In genomic region chr7:521221-522070, GRCh38 we compare ENCODE assay signal across 8 cellular contexts. TPM values are rescaled to one million over a fixed set of nuclear protein-coding genes. Genes with fewer than 3 reads are reported as not detected.
DNase-seq lines count a peak whose midpoint lies in the region; ATAC-seq, FAIRE-seq and TF ChIP-seq lines count a peak whose summit lies in the region.

No MANE protein-coding gene starts in this region.

- H3K4me1 Mint-ChIP-seq in CD4-positive, alpha-beta T cell (ENCODE audit: low read depth), result peaks cover 10% of the 10 kb centered on the region
- H3K4me1 Mint-ChIP-seq in astrocyte (ENCODE audit: low read depth, unreplicated experiment), result no peaks in the 10 kb centered on the region

- CTCF ChIA-PET in CD4-positive, alpha-beta T cell (lab: Charles Lee), result no interaction called here

- H3K4me1 ChIP-seq in astrocyte (ENCODE audit: insufficient read depth, low read length) (peaks cover 19% of the 10 kb centered on the region), iPS-20b (ENCODE audit: insufficient read depth, low read length) (peaks cover 3% of the 10 kb centered on the region)

- H4K20me1 ChIP-seq in astrocyte (ENCODE audit: insufficient read depth, low read length), result peaks cover 18% of the 10 kb centered on the region

- no peak for ATAC-seq in CD4-positive, alpha-beta T cell (ENCODE audit: poor library complexity)
- ATAC-seq in stimulated activated naive CD8-positive, alpha-beta T cell treated with anti-CD3 and anti-CD28 coated beads, Interleukin-15, Interleukin-2, amounts not matched to agents 100 U/mL and 50 U/mL, for 24 hours, result no peak

- H3K27me3 ChIP-seq in CD4-positive, alpha-beta T cell (ENCODE audit: control insufficient read depth, insufficient read depth, low read length), result peaks cover 43% of the 10 kb centered on the region
- H3K27me3 ChIP-seq in astrocyte (ENCODE audit: insufficient read depth, low read length), result peaks cover 20% of the 10 kb centered on the region
- peaks cover 84% of the 10 kb centered on the region for H3K27me3 ChIP-seq in iPS-20b (ENCODE audit: insufficient read depth, low read length)

- H3K9ac ChIP-seq in astrocyte (ENCODE audit: low read length) (peak overlapping the region; percentile 6), iPS-20b (ENCODE audit: low read depth, low read length) (no peak overlapping the region)

- no peaks in the 10 kb centered on the region for H3K36me3 Mint-ChIP-seq in CD4-positive, alpha-beta T cell (ENCODE audit: low read depth)
- H3K36me3 Mint-ChIP-seq in astrocyte (ENCODE audit: low read depth, unreplicated experiment), result no peaks in the 10 kb centered on the region

- H3K4me3 ChIP-seq in astrocyte (ENCODE audit: insufficient read depth, low read depth, low read length) (peak overlapping the region; percentile 42), iPS-20b (ENCODE audit: low read length) (peak overlapping the region; percentile 57; the same call in 1 of the 2 replicates)

- no peaks in the 10 kb centered on the region for H3K9me3 Mint-ChIP-seq in CD4-positive, alpha-beta T cell
- peaks cover 2% of the 10 kb centered on the region for H3K9me3 Mint-ChIP-seq in astrocyte (ENCODE audit: unreplicated experiment)

- H2AFZ ChIP-seq in astrocyte (ENCODE audit: low read depth, low read length), result no peak overlapping the region

- TF ChIP-seq CTCF in CD4-positive, alpha-beta T cell (IDR thresholded peaks at IDR 0.05), result no peak
- no peak for TF ChIP-seq CTCF in astrocyte (IDR thresholded peaks at IDR 0.05; ENCODE audit: insufficient read depth, low read depth, low read length)

- no peak overlapping the region for H3K27ac ChIP-seq in CD4-positive, alpha-beta T cell (ENCODE audit: low read depth, low read length)
- H3K27ac ChIP-seq in astrocyte (ENCODE audit: low read depth, low read length) (no peak overlapping the region), iPS-20b (ENCODE audit: low read length) (no peak overlapping the region)

- intact Hi-C loops in CD4-positive, alpha-beta T cell (cut with DNase I, micrococcal nuclease), result loop anchor here (5.0 to 10.0 kb wide), 2 partner anchors 116 to 197 kb away; no protein-coding TSS in a partner anchor

- peaks cover 23% of the 10 kb centered on the region for H3K79me2 ChIP-seq in astrocyte (ENCODE audit: insufficient read depth, low read length)

- H3K27ac Mint-ChIP-seq in CD4-positive, alpha-beta T cell, result no peak overlapping the region
- no peak overlapping the region for H3K27ac Mint-ChIP-seq in astrocyte (ENCODE audit: unreplicated experiment)

- DNase-seq in CD4-positive, alpha-beta T cell, result no peak
- DNase-seq in HK-2 (ENCODE audit: unreplicated experiment) (peak; percentile 35), astrocyte (ENCODE audit: low read depth) (no peak), NCI-H1694 treated with DMSO at 0.1 percent for 48 hours (lab: John Stamatoyannopoulos, UW) (no peak), OCI-M2 (lab: John Stamatoyannopoulos, UW; ENCODE audit: unreplicated experiment) (no peak), NCI-H2107 treated with DMSO at 0.1 percent for 48 hours (lab: John Stamatoyannopoulos, UW; ENCODE audit: unreplicated experiment) (no peak)
- peak; percentile 45 for DNase-seq in stimulated activated naive CD8-positive, alpha-beta T cell treated with anti-CD3 and anti-CD28 coated beads, Interleukin-15, Interleukin-2, amounts not matched to agents 100 U/mL and 50 U/mL, for 24 hours

- H3K4me3 Mint-ChIP-seq in CD4-positive, alpha-beta T cell, result peak overlapping the region; percentile 58
- H3K4me3 Mint-ChIP-seq in astrocyte (ENCODE audit: unreplicated experiment), result peak overlapping the region; percentile 71

- H3K27me3 Mint-ChIP-seq in CD4-positive, alpha-beta T cell, result peaks cover 48% of the 10 kb centered on the region
- peaks cover 10% of the 10 kb centered on the region for H3K27me3 Mint-ChIP-seq in astrocyte (ENCODE audit: low read depth, unreplicated experiment)

- peak overlapping the region; percentile 83 for H3K4me2 ChIP-seq in astrocyte (ENCODE audit: low read length)

- H3K36me3 ChIP-seq in astrocyte (ENCODE audit: insufficient read depth, low read length) (no peaks in the 10 kb centered on the region), iPS-20b (ENCODE audit: insufficient read depth, low read depth, low read length) (no peaks in the 10 kb centered on the region)

- POLR2A ChIA-PET in CD4-positive, alpha-beta T cell (lab: Charles Lee), result no interaction called here

- FAIRE-seq in astrocyte (lab: Jason Lieb, UNC), result no peak

- no peaks in the 10 kb centered on the region for H3K9me3 ChIP-seq in CD4-positive, alpha-beta T cell (ENCODE audit: control insufficient read depth, low read length)
- H3K9me3 ChIP-seq in astrocyte (ENCODE audit: insufficient read depth, low read depth, low read length), result no peaks in the 10 kb centered on the region
- no peaks in the 10 kb centered on the region for H3K9me3 ChIP-seq in iPS-20b (ENCODE audit: insufficient read depth, low read depth, low read length)

RNA-seq across cellular contexts. Expression of gene PDGFA, which starts 1.8 kb away (rescaled TPM):
- total RNA-seq in CD4-positive, alpha-beta T cell, result under 1 TPM; 0.55 to 0.70 TPM
- 47.1 and 52.9 TPM in 2 replicates for total RNA-seq in astrocyte

Comparison
In these comparisons a context has a peak if more than half of its experiments do, and no peak if none do; other contexts are left out.
1. DNase-seq: peak in HK-2 (single experiment) and stimulated activated naive CD8-positive, alpha-beta T cell treated with anti-CD3 and anti-CD28 coated beads, Interleukin-15, Interleukin-2, amounts not matched to agents 100 U/mL and 50 U/mL, for 24 hours (single experiment); none in CD4-positive, alpha-beta T cell (0 of 10), astrocyte (single experiment), NCI-H1694 treated with DMSO at 0.1 percent for 48 hours (single experiment), OCI-M2 (single experiment) and NCI-H2107 treated with DMSO at 0.1 percent for 48 hours (single experiment).
2. RNA of gene PDGFA, which starts 1.8 kb away (total RNA-seq): 47.1 to 52.9 TPM in astrocyte; 0.55 to 0.70 TPM in CD4-positive, alpha-beta T cell; every median in the first group is over 10 times any median in the second.